30 cellular contexts compared by ENCODE assay signal in genomic region chrY:16653971-16654370, GRCh38.
A peak's percentile ranks its signal among the peaks of the same experiment; 100 is the strongest.
DNase-seq lines count a peak whose midpoint lies in the region; ATAC-seq, FAIRE-seq and TF ChIP-seq lines count a peak whose summit lies in the region.
"Had no signal": no experiment of that assay in that cellular context is flagged by ENCODE, and none has a peak within 500 bp of the region (broad histone marks: within the 10 kb centered on the region; RNA-seq: fewer than 3 reads in every experiment).

No MANE protein-coding gene starts in this region.

- DNase-seq in HT1080 (ENCODE audit: low read depth) = peak; percentile 62
- DNase-seq in bronchial epithelial cell (ENCODE audit: low read depth) = peak; percentile 75
- DNase-seq in foreskin keratinocyte = peak in 1 of 2 donors; percentile 53
- DNase-seq in activated effector memory CD4-positive, alpha-beta T cell treated with Interleukin-2 at 50 U/mL for 16 hours = no peak
- DNase-seq in activated CD8-positive, alpha-beta memory T cell treated with anti-CD3 and anti-CD28 coated beads, Interleukin-2, amount 50 U/mL, for 48 hours = no peak
- DNase-seq in SIG-M5 treated with dmso at 0.1 percent for 504 hours (lab: John Stamatoyannopoulos, UW; ENCODE audit: unreplicated experiment) = no peak
- DNase-seq in ureter (ENCODE audit: low spot score) = no peak
- DNase-seq: ACHN; BE2C; CD8-positive, alpha-beta memory T cell; DMS 273 treated with DMSO at 0.1 percent for 48 hours; DMS79; EL; GDM1; HFFc6; IMR-90; NCI-H1092; NCI-H1417 treated with DMSO at 0.1 percent for 48 hours; NCI-H187 treated with DMSO at 0.1 percent for 48 hours; NCI-H446 treated with DMSO at 0.1 percent for 48 hours; NCI-H526; NCI-H82; NK-92 treated with Interleukin-12 subunit alpha and Interleukin-12 subunit beta, amount 100 ng/mL, for 24 hours; PC-9; RPMI8226; SHP77 had no signal

- H3K27me3 ChIP-seq in bronchial epithelial cell (ENCODE audit: control insufficient read depth, insufficient read depth, low read length) = no peaks in the 10 kb centered on the region
- no peaks in the 10 kb centered on the region for H3K27me3 ChIP-seq in foreskin keratinocyte
- H3K27me3 ChIP-seq: BE2C had no signal

- no peak for FAIRE-seq in bronchial epithelial cell (lab: Jason Lieb, UNC)
- FAIRE-seq: GM12878 had no signal

- TF ChIP-seq CTCF in bronchial epithelial cell (IDR thresholded peaks at IDR 0.05; ENCODE audit: insufficient read depth, low read length, severe bottlenecking) (no peak), foreskin keratinocyte (conservative IDR thresholded peaks at IDR 0.05) (no peak)

- no peak overlapping the region for H3K27ac ChIP-seq in foreskin keratinocyte
- H3K27ac ChIP-seq: KMS-11, PC-9 had no signal

- H3K4me1 ChIP-seq in foreskin keratinocyte = no peaks in the 10 kb centered on the region
- H3K4me1 ChIP-seq: BE2C, HAP-1 had no signal

- no peaks in the 10 kb centered on the region for H3K36me3 ChIP-seq in bronchial epithelial cell (ENCODE audit: control insufficient read depth, insufficient read depth, low read length)
- H3K36me3 ChIP-seq: BE2C, HAP-1 had no signal

- H3K4me3 ChIP-seq in bronchial epithelial cell (ENCODE audit: low read depth, low read length) = no peak overlapping the region
- H3K4me3 ChIP-seq: GM12878, GM23338, HAP-1, PC-9 had no signal

- peak; percentile 29 for ATAC-seq in foreskin keratinocyte
- ATAC-seq: GM12878, GM23338 had no signal

Comparison
In these comparisons a context has a peak if more than half of its experiments do, and no peak if none do; other contexts are left out.
1. DNase-seq: peak in HT1080 (single experiment) and bronchial epithelial cell (single experiment); none in activated effector memory CD4-positive, alpha-beta T cell treated with Interleukin-2 at 50 U/mL for 16 hours (single experiment), activated CD8-positive, alpha-beta memory T cell treated with anti-CD3 and anti-CD28 coated beads, Interleukin-2, amount 50 U/mL, for 48 hours (single experiment), SIG-M5 treated with dmso at 0.1 percent for 504 hours (single experiment) and ureter (single experiment).